In the genomic region with DNA sequence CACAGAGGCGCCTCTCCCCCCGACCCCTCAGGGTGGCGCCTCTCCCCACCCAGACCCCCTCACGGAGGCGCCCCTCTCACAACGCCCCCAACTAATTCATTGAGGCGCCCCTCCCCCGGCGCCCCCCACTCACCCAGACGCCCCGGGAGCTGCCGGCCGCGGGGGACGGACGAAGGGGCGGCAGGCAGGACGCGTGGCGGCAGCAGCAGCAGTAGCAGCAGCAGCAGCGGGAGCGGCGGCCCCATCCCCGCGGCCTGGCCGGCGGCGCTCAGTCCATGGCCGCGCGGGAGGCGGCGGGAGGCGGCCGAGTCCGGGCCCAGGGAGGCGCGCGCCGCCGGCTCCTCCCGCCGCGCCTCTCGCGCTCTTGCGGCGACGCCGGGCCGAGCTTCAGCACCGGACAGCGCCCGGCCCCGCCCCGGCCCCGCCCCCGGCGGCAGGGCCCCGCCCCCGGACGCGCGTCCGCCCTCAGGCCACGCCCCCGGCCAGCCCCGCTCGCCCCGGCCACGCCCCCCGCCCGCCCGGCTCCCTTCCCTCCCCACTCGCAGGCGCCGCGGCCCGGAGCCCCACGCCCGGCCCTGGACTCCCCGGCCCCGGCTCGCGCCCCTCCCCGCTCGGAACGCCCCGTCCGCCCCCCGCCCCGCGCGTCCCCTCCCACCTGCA, we compare ENCODE assay signal across 1 cellular context.
TF ChIP-seq lines count a peak whose summit lies in the region.

A gene (minus strand): TSS at position 399 of the 660 bp plus-strand sequence.

TF ChIP-seq in SK-N-SH, 30 proteins besides CTCF, POLR2A, EP300 and RAD21 (continued from another document):
- TF ChIP-seq, protein P1, sequence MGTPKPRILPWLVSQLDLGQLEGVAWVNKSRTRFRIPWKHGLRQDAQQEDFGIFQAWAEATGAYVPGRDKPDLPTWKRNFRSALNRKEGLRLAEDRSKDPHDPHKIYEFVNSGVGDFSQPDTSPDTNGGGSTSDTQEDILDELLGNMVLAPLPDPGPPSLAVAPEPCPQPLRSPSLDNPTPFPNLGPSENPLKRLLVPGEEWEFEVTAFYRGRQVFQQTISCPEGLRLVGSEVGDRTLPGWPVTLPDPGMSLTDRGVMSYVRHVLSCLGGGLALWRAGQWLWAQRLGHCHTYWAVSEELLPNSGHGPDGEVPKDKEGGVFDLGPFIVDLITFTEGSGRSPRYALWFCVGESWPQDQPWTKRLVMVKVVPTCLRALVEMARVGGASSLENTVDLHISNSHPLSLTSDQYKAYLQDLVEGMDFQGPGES (IDR thresholded peaks at IDR 0.05; ENCODE audit: low read depth, low read length): no peak
